In genomic region chr2:85892216-85892944, GRCh38 we compare ENCODE assay signal across 25 cellular contexts. TPM values are rescaled to one million over a fixed set of nuclear protein-coding genes. Genes with fewer than 3 reads are reported as not detected.
DNase-seq lines count a peak whose midpoint lies in the region; ATAC-seq and TF ChIP-seq lines count a peak whose summit lies in the region.
"Had no signal": no experiment of that assay in that cellular context is flagged by ENCODE, and none has a peak within 500 bp of the region (broad histone marks: within the 10 kb centered on the region; RNA-seq: fewer than 3 reads in every experiment).

No MANE protein-coding gene starts in this region.

- H3K4me1 ChIP-seq in CD8-positive, alpha-beta memory T cell (ENCODE audit: insufficient read depth, low read length) = peaks cover 18% of the 10 kb centered on the region
- H3K4me1 ChIP-seq in Loucy (ENCODE audit: insufficient read depth, low read length, poor library complexity, severe bottlenecking) = peaks cover 24% of the 10 kb centered on the region
- H3K4me1 ChIP-seq in smooth muscle cell (ENCODE audit: low read depth) = peaks cover 23% of the 10 kb centered on the region

- intact Hi-C loops in CD14-positive monocyte (cut with micrococcal nuclease) = no loop called here

- no peak for ATAC-seq in HG03571 (IDR thresholded peaks at IDR 0.05; ENCODE audit: unreplicated experiment)
- ATAC-seq: activated CD8-positive, alpha-beta T cell treated with anti-CD3 and anti-CD28 coated beads for 36 hours; gastrocnemius medialis; HepG2; right cardiac atrium had no signal

- peak overlapping the region in 4 of 7 donors; percentile 14 to 48 (median 44) for H3K4me3 Mint-ChIP-seq in CD8-positive, alpha-beta memory T cell
- H3K4me3 Mint-ChIP-seq in CD14-positive monocyte = peak overlapping the region in 1 of 2 donors; percentile 71
- H3K4me3 Mint-ChIP-seq: activated CD8-positive, alpha-beta T cell treated with anti-CD3 and anti-CD28 coated beads for 36 hours; H9; stimulated activated naive CD8-positive, alpha-beta T cell treated with anti-CD3 and anti-CD28 coated beads, Interleukin-15, Interleukin-2, amounts not matched to agents 100 ng/mL and 50 ng/mL, for 24 hours had no signal

- peaks cover 5 to 14% (median 5%) of the 10 kb centered on the region in 3 donors for H3K36me3 Mint-ChIP-seq in CD8-positive, alpha-beta memory T cell
- peaks cover under 1 to 12% of the 10 kb centered on the region in 2 donors for H3K36me3 Mint-ChIP-seq in CD14-positive monocyte

- no peak overlapping the region for H3K9ac ChIP-seq in Loucy (ENCODE audit: low read depth, low read length, poor library complexity, severe bottlenecking)
- no peak overlapping the region for H3K9ac ChIP-seq in smooth muscle cell (ENCODE audit: low read depth)

- no peak overlapping the region for H3K27ac ChIP-seq in CD8-positive, alpha-beta memory T cell (ENCODE audit: low read depth, low read length)
- H3K27ac ChIP-seq in epithelial cell of prostate = peak overlapping the region; percentile 93
- H3K27ac ChIP-seq in smooth muscle cell (ENCODE audit: low read depth) = peak overlapping the region; percentile 72
- H3K27ac ChIP-seq: esophagus squamous epithelium, gastrocnemius medialis, HL-60, PC-9 had no signal

- peaks cover 36 to 46% (median 46%) of the 10 kb centered on the region in 3 donors for H3K4me1 Mint-ChIP-seq in CD8-positive, alpha-beta memory T cell
- H3K4me1 Mint-ChIP-seq in CD14-positive monocyte = peaks cover 45% of the 10 kb centered on the region

- no peak overlapping the region for H3K4me3 ChIP-seq in CD8-positive, alpha-beta memory T cell (ENCODE audit: low read length)
- H3K4me3 ChIP-seq in Loucy (ENCODE audit: low read length, poor library complexity, severe bottlenecking) = no peak overlapping the region
- H3K4me3 ChIP-seq in smooth muscle cell = no peak overlapping the region
- H3K4me3 ChIP-seq: esophagus squamous epithelium, gastrocnemius medialis, PC-9, tibial nerve had no signal

- WGBS in smooth muscle cell (ENCODE audit: low lambda C conversion rate) = 86% methylated on average over 5 of the region's 5 CpGs

- H3K27me3 Mint-ChIP-seq in CD8-positive, alpha-beta memory T cell = peaks cover 0 to 2% of the 10 kb centered on the region in 2 donors
- H3K27me3 Mint-ChIP-seq in CD14-positive monocyte (ENCODE audit: low read depth in 3 of 3) = no peaks in the 10 kb centered on the region
- H3K27me3 Mint-ChIP-seq: activated CD8-positive, alpha-beta T cell treated with anti-CD3 and anti-CD28 coated beads for 36 hours; stimulated activated naive CD8-positive, alpha-beta T cell treated with anti-CD3 and anti-CD28 coated beads, Interleukin-15, Interleukin-2, amounts not matched to agents 100 ng/mL and 50 ng/mL, for 24 hours had no signal

- POLR2A ChIA-PET in CD8-positive, alpha-beta memory T cell (lab: Charles Lee) = no interaction called here

- no peaks in the 10 kb centered on the region for H3K36me3 ChIP-seq in CD8-positive, alpha-beta memory T cell (ENCODE audit: insufficient read depth, low read length)
- H3K36me3 ChIP-seq in Loucy (ENCODE audit: insufficient read depth, low read length) = no peaks in the 10 kb centered on the region
- H3K36me3 ChIP-seq in smooth muscle cell (ENCODE audit: low read depth) = no peaks in the 10 kb centered on the region
- H3K36me3 ChIP-seq: esophagus squamous epithelium, gastrocnemius medialis, tibial nerve had no signal

- H3K79me2 ChIP-seq in Loucy (ENCODE audit: insufficient read depth, low read length) = peaks cover 13% of the 10 kb centered on the region
- H3K79me2 ChIP-seq in smooth muscle cell (ENCODE audit: low read depth) = no peaks in the 10 kb centered on the region

- DNase-seq in CD8-positive, alpha-beta memory T cell = no peak
- DNase-seq in epithelial cell of prostate (ENCODE audit: low read depth, low spot score) (no peak), smooth muscle cell (lab: John Stamatoyannopoulos, UW; ENCODE audit: unreplicated experiment) (no peak), CD14-positive monocyte (ENCODE audit: low spot score) (no peak), NOMO-1 (lab: John Stamatoyannopoulos, UW; ENCODE audit: unreplicated experiment in 2 of 2) (no peak)
- DNase-seq: activated CD4-positive, alpha-beta T cell treated with anti-CD3 and anti-CD28 coated beads for 1 hour; activated CD8-positive, alpha-beta T cell treated with anti-CD3 and anti-CD28 coated beads for 36 hours; activated gamma-delta T cell treated with Interleukin-2 at 50 U/mL for 16 hours; amniotic stem cell; COR-L47; DMS79 treated with DMSO at 0.1 percent for 48 hours; effector memory CD4-positive, alpha-beta T cell; esophagus squamous epithelium; gastrocnemius medialis; H9; hypothalamus; NCI-H1417 treated with DMSO at 0.1 percent for 48 hours; PC-9; right cardiac atrium had no signal

- peak overlapping the region in 5 of 8 donors; percentile 17 to 64 (median 46) for H3K27ac Mint-ChIP-seq in CD8-positive, alpha-beta memory T cell
- H3K27ac Mint-ChIP-seq in CD14-positive monocyte = peak overlapping the region in 1 of 7 donors; percentile 32
- H3K27ac Mint-ChIP-seq: activated CD8-positive, alpha-beta T cell treated with anti-CD3 and anti-CD28 coated beads for 36 hours; H9; stimulated activated naive CD8-positive, alpha-beta T cell treated with anti-CD3 and anti-CD28 coated beads, Interleukin-15, Interleukin-2, amounts not matched to agents 100 ng/mL and 50 ng/mL, for 24 hours had no signal

- TF ChIP-seq CTCF in Loucy (conservative IDR thresholded peaks at IDR 0.05; ENCODE audit: low read length) (no peak), smooth muscle cell (IDR thresholded peaks at IDR 0.05; ENCODE audit: borderline replicate concordance, insufficient read depth, poor library complexity, severe bottlenecking) (no peak), CD14-positive monocyte (IDR thresholded peaks at IDR 0.05) (no peak)

- H3K9me2 ChIP-seq in Loucy (replicated peaks; ENCODE audit: low read depth, low read length) = no peaks in the 10 kb centered on the region

- H2AFZ ChIP-seq in Loucy (ENCODE audit: low read length) = no peak overlapping the region
- no peak overlapping the region for H2AFZ ChIP-seq in smooth muscle cell (ENCODE audit: low read depth)
- H2AFZ ChIP-seq: PC-9 had no signal

- H3K4me2 ChIP-seq in Loucy (ENCODE audit: low read depth, low read length, poor library complexity, severe bottlenecking) (peak overlapping the region; percentile 38), smooth muscle cell (no peak overlapping the region)
- H3K4me2 ChIP-seq: PC-9 had no signal

- H3F3A ChIP-seq in Loucy (ENCODE audit: low read depth) (no peaks in the 10 kb centered on the region), smooth muscle cell (ENCODE audit: low read depth) (peaks cover 27% of the 10 kb centered on the region)

- CTCF ChIA-PET in CD8-positive, alpha-beta memory T cell (lab: Charles Lee) = interaction anchor here (6.1 to 7.9 kb wide), 2 partner anchors 66 to 143 kb away, joined by 75 to 95 read pairs; no protein-coding TSS in a partner anchor

- H3K9me3 ChIP-seq in CD8-positive, alpha-beta memory T cell (ENCODE audit: low read length) = no peaks in the 10 kb centered on the region
- no peaks in the 10 kb centered on the region for H3K9me3 ChIP-seq in Loucy (ENCODE audit: insufficient read depth, low read depth, low read length)
- H3K9me3 ChIP-seq in smooth muscle cell (replicated peaks; ENCODE audit: low read depth) = no peaks in the 10 kb centered on the region
- H3K9me3 ChIP-seq: esophagus squamous epithelium, gastrocnemius medialis, tibial nerve had no signal

- no peaks in the 10 kb centered on the region for H3K27me3 ChIP-seq in CD8-positive, alpha-beta memory T cell (ENCODE audit: insufficient read depth, low read length, poor library complexity, severe bottlenecking)
- H3K27me3 ChIP-seq in Loucy (ENCODE audit: insufficient read depth, low read length, poor library complexity, severe bottlenecking) (no peaks in the 10 kb centered on the region), smooth muscle cell (ENCODE audit: low read depth) (no peaks in the 10 kb centered on the region)
- H3K27me3 ChIP-seq: gastrocnemius medialis, tibial nerve had no signal

- peaks cover under 1% of the 10 kb centered on the region for H4K20me1 ChIP-seq in Loucy (ENCODE audit: insufficient read depth, low read length, poor library complexity, severe bottlenecking)
- H4K20me1 ChIP-seq in smooth muscle cell (ENCODE audit: low read depth) = peaks cover 2% of the 10 kb centered on the region

- no peaks in the 10 kb centered on the region for H3K9me3 Mint-ChIP-seq in CD8-positive, alpha-beta memory T cell
- H3K9me3 Mint-ChIP-seq in CD14-positive monocyte = peaks cover 3 to 20% (median 11%) of the 10 kb centered on the region in 7 donors

RNA-seq across cellular contexts. Expression of gene ST3GAL5, which starts 3.6 kb away (rescaled TPM):
- 10 to 100 TPM; 11.1 to 11.2 TPM for total RNA-seq in CD8-positive, alpha-beta memory T cell
- 21.8 TPM for polyA plus RNA-seq in CD8-positive, alpha-beta memory T cell
- 21.3 and 26.4 TPM in 2 replicates for total RNA-seq in smooth muscle cell
- 10.9 and 12.3 TPM in 2 replicates for polyA plus RNA-seq in smooth muscle cell
- 10 to 100 TPM; 14.0 to 19.5 TPM for polyA plus RNA-seq in CD14-positive monocyte
